In genomic region chr14:24873551-24873950, GRCh38 we compare ENCODE assay signal across 23 cellular contexts.
DNase-seq lines count a peak whose midpoint lies in the region; ATAC-seq and TF ChIP-seq lines count a peak whose summit lies in the region.
"Had no signal": no experiment of that assay in that cellular context is flagged by ENCODE, and none has a peak within 500 bp of the region (broad histone marks: within the 10 kb centered on the region; RNA-seq: fewer than 3 reads in every experiment).

No MANE protein-coding gene starts in this region.

- no peaks in the 10 kb centered on the region for H3K9me3 ChIP-seq in right cardiac atrium (ENCODE audit: control insufficient read depth, low read length)
- no peaks in the 10 kb centered on the region for H3K9me3 ChIP-seq in heart right ventricle
- H3K9me3 ChIP-seq in left ventricle myocardium inferior (replicated peaks): no peaks in the 10 kb centered on the region
- H3K9me3 ChIP-seq: A549; BE2C; BLaER1 treated with 17β-estradiol and CSF1 and Interleukin-3, amounts not matched to agents 10 nM and 100 nM had no signal

- DNase-seq in Right ventricle myocardium inferior (ENCODE audit: missing footprints) (no peak), right cardiac atrium (no peak), heart right ventricle (peak in 1 of 2 donors; percentile 28), left cardiac atrium (no peak), left ventricle myocardium inferior (no peak), kidney glomerular epithelial cell (lab: John Stamatoyannopoulos, UW) (no peak)
- DNase-seq: 8988T; ACHN; AML-193; BE2C; CD4-positive, alpha-beta T cell; CD8-positive, alpha-beta memory T cell; DMS 273 treated with DMSO at 0.1 percent for 48 hours; DMS79; EL; GDM1; GM23248; H7; HCEC 1CT had no signal

- H3K4me1 ChIP-seq in right cardiac atrium (ENCODE audit: control insufficient read depth, insufficient read depth, low read length) (peaks cover 8% of the 10 kb centered on the region), heart right ventricle (peaks cover 6 to 74% (median 44%) of the 10 kb centered on the region in 9 donors), left ventricle myocardium inferior (peaks cover 86% of the 10 kb centered on the region)
- H3K4me1 ChIP-seq: A549, BE2C had no signal

- 45% methylated on average over 5 of the region's 5 CpGs for WGBS in right cardiac atrium
- 41 to 53% methylated on average over 5 of the region's 5 CpGs for WGBS in heart right ventricle, 2 donors

- TF ChIP-seq CTCF in heart right ventricle (IDR thresholded peaks at IDR 0.05) (no peak), left ventricle myocardium inferior (IDR thresholded peaks at IDR 0.05; ENCODE audit: borderline replicate concordance) (no peak)

- no peak overlapping the region for H3K4me3 ChIP-seq in right cardiac atrium (ENCODE audit: low read length)
- H3K4me3 ChIP-seq in heart right ventricle: no peak overlapping the region
- H3K4me3 ChIP-seq in left ventricle myocardium inferior: no peak overlapping the region
- H3K4me3 ChIP-seq: A549; BLaER1 treated with 17β-estradiol and CSF1 and Interleukin-3, amounts not matched to agents 10 nM and 100 nM; GM12878; GM23248 had no signal

- no peaks in the 10 kb centered on the region for H3K36me3 ChIP-seq in heart right ventricle
- H3K36me3 ChIP-seq in left ventricle myocardium inferior: no peaks in the 10 kb centered on the region
- H3K36me3 ChIP-seq: BE2C; BLaER1 treated with 17β-estradiol and CSF1 and Interleukin-3, amounts not matched to agents 10 nM and 100 nM had no signal

- H3K27me3 ChIP-seq in right cardiac atrium (ENCODE audit: control insufficient read depth, insufficient read depth) (no peaks in the 10 kb centered on the region), heart right ventricle (no peaks in the 10 kb centered on the region), left ventricle myocardium inferior (ENCODE audit: low read depth) (no peaks in the 10 kb centered on the region)
- H3K27me3 ChIP-seq: BE2C; BLaER1 treated with 17β-estradiol and CSF1 and Interleukin-3, amounts not matched to agents 10 nM and 100 nM had no signal

- H3K27ac ChIP-seq in right cardiac atrium (ENCODE audit: low read length): no peak overlapping the region
- H3K27ac ChIP-seq in heart right ventricle: peak overlapping the region in 6 of 10 donors; percentile 12 to 61 (median 34)
- H3K27ac ChIP-seq in left ventricle myocardium inferior (replicated peaks): peak overlapping the region; percentile 84
- H3K27ac ChIP-seq: A549; BLaER1 treated with 17β-estradiol and CSF1 and Interleukin-3, amounts not matched to agents 10 nM and 100 nM; GM23248 had no signal

- intact Hi-C loops in Right ventricle myocardium inferior (cut with DNase I) (no loop called here), right cardiac atrium (cut with DNase I) (no loop called here), heart right ventricle (cut with DNase I) (no loop called here), left cardiac atrium (cut with DNase I) (no loop called here), left ventricle myocardium inferior (cut with micrococcal nuclease) (no loop called here)

- peak; percentile 40 for ATAC-seq in Right ventricle myocardium inferior
- no peak for ATAC-seq in right cardiac atrium
- ATAC-seq in heart right ventricle: peak in 7 of 8 donors; percentile 42 to 85 (median 61)
- ATAC-seq in left cardiac atrium: no peak
- ATAC-seq in HG02588 (IDR thresholded peaks at IDR 0.05; ENCODE audit: unreplicated experiment): no peak
- ATAC-seq: A549, GM12878 had no signal

Comparison
In these comparisons a context has a peak if more than half of its experiments do, and no peak if none do; other contexts are left out.
1. ATAC-seq: peak in Right ventricle myocardium inferior (single experiment) and heart right ventricle (7 of 8); none in right cardiac atrium (0 of 2), left cardiac atrium (0 of 2) and HG02588 (single experiment).